Comparison of ENCODE assay signal across 1 cellular context in genomic region chr19:49761249-49761624, GRCh38.
TF ChIP-seq lines count a peak whose summit lies in the region.

No MANE protein-coding gene starts in this region.

TF ChIP-seq in K562, 482 proteins besides CTCF, POLR2A, EP300 and RAD21:
- TF ChIP-seq MXD1 (CRISPR knock-in tag; IDR thresholded peaks at IDR 0.05; ENCODE audit: borderline replicate concordance, poor library complexity, severe bottlenecking): no peak
- TF ChIP-seq HMG20A (CRISPR knock-in tag; conservative IDR thresholded peaks at IDR 0.05): no peak
- TF ChIP-seq ZFP36 (IDR thresholded peaks at IDR 0.05; ENCODE audit: low read depth, low read length, partially characterized antibody): peak; percentile 48
- TF ChIP-seq BRD4 (IDR thresholded peaks at IDR 0.05): 0 out of 2 replicates have a peak, but pooled peaks have one; percentile 2
- TF ChIP-seq NCOR1 (IDR thresholded peaks at IDR 0.05): no peak
